2 cellular contexts compared by ENCODE assay signal in the genomic region with DNA sequence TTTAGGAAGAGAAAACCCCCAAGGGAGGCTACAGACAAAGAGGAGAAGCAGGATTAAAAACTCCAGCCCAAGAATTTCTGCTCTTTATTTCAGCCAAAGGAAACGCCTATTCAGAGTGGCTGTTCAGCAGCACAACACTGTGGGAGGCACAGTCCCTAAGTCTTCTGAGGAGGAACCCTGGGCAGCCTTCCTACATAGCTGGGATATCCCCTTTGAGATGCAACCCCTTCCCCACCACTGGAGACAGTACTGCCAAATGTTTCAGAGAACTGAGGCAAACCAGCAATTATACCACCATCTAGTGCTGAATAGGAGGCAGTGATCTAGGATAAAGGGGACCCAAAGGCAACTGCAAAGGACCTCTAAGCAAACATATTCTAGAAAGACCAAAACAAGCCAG.
TF ChIP-seq lines count a peak whose summit lies in the region.

No MANE protein-coding gene starts in this region.

TF ChIP-seq in GM23338, 12 proteins besides CTCF, POLR2A, EP300 and RAD21 (continued from another document):
- TF ChIP-seq, protein P1, sequence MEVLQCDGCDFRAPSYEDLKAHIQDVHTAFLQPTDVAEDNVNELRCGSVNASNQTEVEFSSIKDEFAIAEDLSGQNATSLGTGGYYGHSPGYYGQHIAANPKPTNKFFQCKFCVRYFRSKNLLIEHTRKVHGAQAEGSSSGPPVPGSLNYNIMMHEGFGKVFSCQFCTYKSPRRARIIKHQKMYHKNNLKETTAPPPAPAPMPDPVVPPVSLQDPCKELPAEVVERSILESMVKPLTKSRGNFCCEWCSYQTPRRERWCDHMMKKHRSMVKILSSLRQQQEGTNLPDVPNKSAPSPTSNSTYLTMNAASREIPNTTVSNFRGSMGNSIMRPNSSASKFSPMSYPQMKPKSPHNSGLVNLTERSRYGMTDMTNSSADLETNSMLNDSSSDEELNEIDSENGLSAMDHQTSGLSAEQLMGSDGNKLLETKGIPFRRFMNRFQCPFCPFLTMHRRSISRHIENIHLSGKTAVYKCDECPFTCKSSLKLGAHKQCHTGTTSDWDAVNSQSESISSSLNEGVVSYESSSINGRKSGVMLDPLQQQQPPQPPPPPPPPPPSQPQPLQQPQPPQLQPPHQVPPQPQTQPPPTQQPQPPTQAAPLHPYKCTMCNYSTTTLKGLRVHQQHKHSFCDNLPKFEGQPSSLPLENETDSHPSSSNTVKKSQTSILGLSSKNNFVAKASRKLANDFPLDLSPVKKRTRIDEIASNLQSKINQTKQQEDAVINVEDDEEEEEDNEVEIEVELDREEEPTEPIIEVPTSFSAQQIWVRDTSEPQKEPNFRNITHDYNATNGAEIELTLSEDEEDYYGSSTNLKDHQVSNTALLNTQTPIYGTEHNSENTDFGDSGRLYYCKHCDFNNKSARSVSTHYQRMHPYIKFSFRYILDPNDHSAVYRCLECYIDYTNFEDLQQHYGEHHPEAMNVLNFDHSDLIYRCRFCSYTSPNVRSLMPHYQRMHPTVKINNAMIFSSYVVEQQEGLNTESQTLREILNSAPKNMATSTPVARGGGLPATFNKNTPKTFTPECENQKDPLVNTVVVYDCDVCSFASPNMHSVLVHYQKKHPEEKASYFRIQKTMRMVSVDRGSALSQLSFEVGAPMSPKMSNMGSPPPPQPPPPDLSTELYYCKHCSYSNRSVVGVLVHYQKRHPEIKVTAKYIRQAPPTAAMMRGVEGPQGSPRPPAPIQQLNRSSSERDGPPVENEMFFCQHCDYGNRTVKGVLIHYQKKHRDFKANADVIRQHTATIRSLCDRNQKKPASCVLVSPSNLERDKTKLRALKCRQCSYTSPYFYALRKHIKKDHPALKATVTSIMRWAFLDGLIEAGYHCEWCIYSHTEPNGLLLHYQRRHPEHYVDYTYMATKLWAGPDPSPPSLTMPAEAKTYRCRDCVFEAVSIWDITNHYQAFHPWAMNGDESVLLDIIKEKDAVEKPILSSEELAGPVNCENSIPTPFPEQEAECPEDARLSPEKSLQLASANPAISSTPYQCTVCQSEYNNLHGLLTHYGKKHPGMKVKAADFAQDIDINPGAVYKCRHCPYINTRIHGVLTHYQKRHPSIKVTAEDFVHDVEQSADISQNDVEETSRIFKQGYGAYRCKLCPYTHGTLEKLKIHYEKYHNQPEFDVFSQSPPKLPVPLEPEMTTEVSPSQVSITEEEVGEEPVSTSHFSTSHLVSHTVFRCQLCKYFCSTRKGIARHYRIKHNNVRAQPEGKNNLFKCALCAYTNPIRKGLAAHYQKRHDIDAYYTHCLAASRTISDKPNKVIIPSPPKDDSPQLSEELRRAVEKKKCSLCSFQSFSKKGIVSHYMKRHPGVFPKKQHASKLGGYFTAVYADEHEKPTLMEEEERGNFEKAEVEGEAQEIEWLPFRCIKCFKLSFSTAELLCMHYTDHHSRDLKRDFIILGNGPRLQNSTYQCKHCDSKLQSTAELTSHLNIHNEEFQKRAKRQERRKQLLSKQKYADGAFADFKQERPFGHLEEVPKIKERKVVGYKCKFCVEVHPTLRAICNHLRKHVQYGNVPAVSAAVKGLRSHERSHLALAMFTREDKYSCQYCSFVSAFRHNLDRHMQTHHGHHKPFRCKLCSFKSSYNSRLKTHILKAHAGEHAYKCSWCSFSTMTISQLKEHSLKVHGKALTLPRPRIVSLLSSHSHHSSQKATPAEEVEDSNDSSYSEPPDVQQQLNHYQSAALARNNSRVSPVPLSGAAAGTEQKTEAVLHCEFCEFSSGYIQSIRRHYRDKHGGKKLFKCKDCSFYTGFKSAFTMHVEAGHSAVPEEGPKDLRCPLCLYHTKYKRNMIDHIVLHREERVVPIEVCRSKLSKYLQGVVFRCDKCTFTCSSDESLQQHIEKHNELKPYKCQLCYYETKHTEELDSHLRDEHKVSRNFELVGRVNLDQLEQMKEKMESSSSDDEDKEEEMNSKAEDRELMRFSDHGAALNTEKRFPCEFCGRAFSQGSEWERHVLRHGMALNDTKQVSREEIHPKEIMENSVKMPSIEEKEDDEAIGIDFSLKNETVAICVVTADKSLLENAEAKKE (CRISPR knock-in tag; IDR thresholded peaks at IDR 0.05), result no peak
- TF ChIP-seq, protein P2, sequence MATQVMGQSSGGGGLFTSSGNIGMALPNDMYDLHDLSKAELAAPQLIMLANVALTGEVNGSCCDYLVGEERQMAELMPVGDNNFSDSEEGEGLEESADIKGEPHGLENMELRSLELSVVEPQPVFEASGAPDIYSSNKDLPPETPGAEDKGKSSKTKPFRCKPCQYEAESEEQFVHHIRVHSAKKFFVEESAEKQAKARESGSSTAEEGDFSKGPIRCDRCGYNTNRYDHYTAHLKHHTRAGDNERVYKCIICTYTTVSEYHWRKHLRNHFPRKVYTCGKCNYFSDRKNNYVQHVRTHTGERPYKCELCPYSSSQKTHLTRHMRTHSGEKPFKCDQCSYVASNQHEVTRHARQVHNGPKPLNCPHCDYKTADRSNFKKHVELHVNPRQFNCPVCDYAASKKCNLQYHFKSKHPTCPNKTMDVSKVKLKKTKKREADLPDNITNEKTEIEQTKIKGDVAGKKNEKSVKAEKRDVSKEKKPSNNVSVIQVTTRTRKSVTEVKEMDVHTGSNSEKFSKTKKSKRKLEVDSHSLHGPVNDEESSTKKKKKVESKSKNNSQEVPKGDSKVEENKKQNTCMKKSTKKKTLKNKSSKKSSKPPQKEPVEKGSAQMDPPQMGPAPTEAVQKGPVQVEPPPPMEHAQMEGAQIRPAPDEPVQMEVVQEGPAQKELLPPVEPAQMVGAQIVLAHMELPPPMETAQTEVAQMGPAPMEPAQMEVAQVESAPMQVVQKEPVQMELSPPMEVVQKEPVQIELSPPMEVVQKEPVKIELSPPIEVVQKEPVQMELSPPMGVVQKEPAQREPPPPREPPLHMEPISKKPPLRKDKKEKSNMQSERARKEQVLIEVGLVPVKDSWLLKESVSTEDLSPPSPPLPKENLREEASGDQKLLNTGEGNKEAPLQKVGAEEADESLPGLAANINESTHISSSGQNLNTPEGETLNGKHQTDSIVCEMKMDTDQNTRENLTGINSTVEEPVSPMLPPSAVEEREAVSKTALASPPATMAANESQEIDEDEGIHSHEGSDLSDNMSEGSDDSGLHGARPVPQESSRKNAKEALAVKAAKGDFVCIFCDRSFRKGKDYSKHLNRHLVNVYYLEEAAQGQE (IDR thresholded peaks at IDR 0.05; ENCODE audit: unreplicated experiment), result no peak

TF ChIP-seq in WTC11, 78 proteins besides CTCF, POLR2A, EP300 and RAD21 (continued from another document):
- TF ChIP-seq, protein P3, sequence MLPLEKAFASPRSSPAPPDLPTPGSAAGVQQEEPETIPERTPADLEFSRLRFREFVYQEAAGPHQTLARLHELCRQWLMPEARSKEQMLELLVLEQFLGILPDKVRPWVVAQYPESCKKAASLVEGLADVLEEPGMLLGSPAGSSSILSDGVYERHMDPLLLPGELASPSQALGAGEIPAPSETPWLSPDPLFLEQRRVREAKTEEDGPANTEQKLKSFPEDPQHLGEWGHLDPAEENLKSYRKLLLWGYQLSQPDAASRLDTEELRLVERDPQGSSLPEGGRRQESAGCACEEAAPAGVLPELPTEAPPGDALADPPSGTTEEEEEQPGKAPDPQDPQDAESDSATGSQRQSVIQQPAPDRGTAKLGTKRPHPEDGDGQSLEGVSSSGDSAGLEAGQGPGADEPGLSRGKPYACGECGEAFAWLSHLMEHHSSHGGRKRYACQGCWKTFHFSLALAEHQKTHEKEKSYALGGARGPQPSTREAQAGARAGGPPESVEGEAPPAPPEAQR (CRISPR knock-in tag; IDR thresholded peaks at IDR 0.05), result no peak
- TF ChIP-seq, protein P4, sequence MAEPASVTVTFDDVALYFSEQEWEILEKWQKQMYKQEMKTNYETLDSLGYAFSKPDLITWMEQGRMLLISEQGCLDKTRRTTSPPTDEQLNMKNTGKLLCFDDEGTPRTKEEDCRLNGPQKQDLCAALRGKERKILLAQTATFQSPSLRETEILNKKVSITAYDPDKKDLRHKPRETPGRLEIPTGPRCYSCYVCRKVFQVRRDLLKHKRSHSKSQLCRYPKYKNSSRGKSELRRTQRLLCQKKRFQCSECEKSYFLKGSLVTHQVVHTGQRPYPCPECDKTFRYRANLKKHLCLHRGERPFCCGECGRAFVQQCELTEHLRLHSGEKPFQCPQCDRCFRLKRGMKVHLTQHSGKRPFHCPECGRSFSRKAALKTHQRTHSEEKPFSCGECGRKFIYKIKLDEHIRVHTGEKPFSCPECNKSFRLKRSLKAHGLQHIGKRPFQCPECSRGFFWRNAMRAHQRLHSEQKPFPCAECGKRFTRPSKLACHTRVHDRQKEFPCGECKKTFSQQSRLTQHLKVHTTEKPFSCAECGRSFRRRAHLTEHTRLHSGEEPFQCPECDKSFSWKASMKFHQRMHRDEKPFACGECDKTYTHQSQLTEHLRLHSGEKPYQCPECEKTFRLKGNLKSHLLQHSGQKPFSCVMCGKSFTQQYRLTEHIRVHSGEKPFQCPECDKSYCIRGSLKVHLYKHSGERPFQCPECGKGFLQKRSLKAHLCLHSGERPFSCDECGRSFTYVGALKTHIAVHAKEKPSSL (CRISPR knock-in tag; conservative IDR thresholded peaks at IDR 0.05), result no peak
- TF ChIP-seq IRF1 (CRISPR knock-in tag; IDR thresholded peaks at IDR 0.05) (no peak), ZNF219 (CRISPR knock-in tag; IDR thresholded peaks at IDR 0.05; ENCODE audit: borderline replicate concordance) (no peak)
TF ChIP-seq in WTC11: peak in this region for 0.
